In genomic region chr18:33914399-33914798, GRCh38 we compare ENCODE assay signal across 27 cellular contexts.
DNase-seq lines count a peak whose midpoint lies in the region; ATAC-seq and TF ChIP-seq lines count a peak whose summit lies in the region.
"Had no signal": no experiment of that assay in that cellular context is flagged by ENCODE, and none has a peak within 500 bp of the region (broad histone marks: within the 10 kb centered on the region; RNA-seq: fewer than 3 reads in every experiment).

No MANE protein-coding gene starts in this region.

- peaks cover 13% of the 10 kb centered on the region for H3K9me3 Mint-ChIP-seq in stimulated activated memory B cell treated with anti-CD40 and anti-IgM and Interleukin-4, amounts not matched to agents 10 μg/mL and 1 μg/mL and 100 μg/mL, for 72 hours
- H3K9me3 Mint-ChIP-seq: WTC11 had no signal

- no peak overlapping the region for H3K4me3 ChIP-seq in Karpas-422 (ENCODE audit: low read length)
- no peak overlapping the region for H3K4me3 ChIP-seq in astrocyte of the cerebellum (ENCODE audit: low read depth, low read length)
- H3K4me3 ChIP-seq in fibroblast of the aortic adventitia (ENCODE audit: low read depth, low read length) = no peak overlapping the region
- H3K4me3 ChIP-seq: cardiac muscle cell, colonic mucosa, esophagus muscularis mucosa, PC-9, SJCRH30, transverse colon had no signal

- TF ChIP-seq CTCF in astrocyte of the cerebellum (IDR thresholded peaks at IDR 0.05; ENCODE audit: low read depth, low read length, missing control alignments) = no peak
- no peak for TF ChIP-seq CTCF in fibroblast of the aortic adventitia (IDR thresholded peaks at IDR 0.05; ENCODE audit: insufficient read depth, low read length)

- H3K36me3 Mint-ChIP-seq in stimulated activated memory B cell treated with anti-CD40 and anti-IgM and Interleukin-4, amounts not matched to agents 10 μg/mL and 1 μg/mL and 100 μg/mL, for 72 hours = no peaks in the 10 kb centered on the region
- H3K36me3 Mint-ChIP-seq: activated CD8-positive, alpha-beta memory T cell treated with anti-CD3 and anti-CD28 coated beads, Interleukin-2, amount 10 ng/mL, durations not matched to agents 7 days and 5 days; natural killer cell; WTC11 had no signal

- H3K9ac ChIP-seq in Karpas-422 (ENCODE audit: low read length) = no peak overlapping the region

- peaks cover 4% of the 10 kb centered on the region; the same call in 1 of the 2 replicates for H3K9me3 ChIP-seq in Karpas-422 (ENCODE audit: low read length)
- H3K9me3 ChIP-seq: Caco-2, colonic mucosa, esophagus muscularis mucosa, SJCRH30, transverse colon had no signal

- H3K36me3 ChIP-seq in Karpas-422 (ENCODE audit: insufficient read depth, low read length) = no peaks in the 10 kb centered on the region
- H3K36me3 ChIP-seq: cardiac muscle cell, colonic mucosa, esophagus muscularis mucosa, SJCRH30, transverse colon had no signal

- peak; percentile 16 for ATAC-seq in stimulated activated memory B cell treated with anti-CD40 and anti-IgM and Interleukin-4, amounts not matched to agents 10 μg/mL and 1 μg/mL and 100 μg/mL, for 72 hours
- ATAC-seq in GM18907 (IDR thresholded peaks at IDR 0.05; ENCODE audit: unreplicated experiment) = no peak
- ATAC-seq: activated CD8-positive, alpha-beta memory T cell treated with anti-CD3 and anti-CD28 coated beads, Interleukin-2, amount 10 ng/mL, durations not matched to agents 7 days and 5 days; HCT116; natural killer cell; WTC11 had no signal

- no peak overlapping the region for H3K27ac Mint-ChIP-seq in stimulated activated memory B cell treated with anti-CD40 and anti-IgM and Interleukin-4, amounts not matched to agents 10 μg/mL and 1 μg/mL and 100 μg/mL, for 72 hours
- H3K27ac Mint-ChIP-seq: activated CD8-positive, alpha-beta memory T cell treated with anti-CD3 and anti-CD28 coated beads, Interleukin-2, amount 10 ng/mL, durations not matched to agents 7 days and 5 days; natural killer cell; WTC11 had no signal

- H3K27me3 Mint-ChIP-seq in stimulated activated memory B cell treated with anti-CD40 and anti-IgM and Interleukin-4, amounts not matched to agents 10 μg/mL and 1 μg/mL and 100 μg/mL, for 72 hours = no peaks in the 10 kb centered on the region
- H3K27me3 Mint-ChIP-seq: activated CD8-positive, alpha-beta memory T cell treated with anti-CD3 and anti-CD28 coated beads, Interleukin-2, amount 10 ng/mL, durations not matched to agents 7 days and 5 days had no signal

- DNase-seq in Karpas-422 (no peak), astrocyte of the cerebellum (ENCODE audit: low read depth) (peak; percentile 31), fibroblast of the aortic adventitia (ENCODE audit: low read depth) (peak; percentile 3), NCI-H748 treated with DMSO at 0.1 percent for 48 hours (lab: John Stamatoyannopoulos, UW) (no peak), cortex of kidney (lab: John Stamatoyannopoulos, UW) (no peak)
- DNase-seq: activated CD4-positive, alpha-beta T cell treated with anti-CD3 and anti-CD28 coated beads, Interleukin-2, amount 50 U/mL, for 1 hour; activated CD8-positive, alpha-beta memory T cell treated with anti-CD3 and anti-CD28 coated beads, Interleukin-2, amount 10 ng/mL, durations not matched to agents 7 days and 5 days; activated T-cell treated with anti-CD3 and anti-CD28 coated beads, Interleukin-2, amount 50 U/mL, for 48 hours; Caco-2; colonic mucosa; DMS79 treated with DMSO at 0.1 percent for 48 hours; effector memory CD4-positive, alpha-beta T cell; KG1; natural killer cell; NCI-H1436; PC-9; retina; SJCRH30; stimulated activated CD4-positive, alpha-beta T cell treated with anti-CD3 and anti-CD28 coated beads, Interleukin-2, amount 100 ng/mL, for 24 hours; transverse colon had no signal

- H3K9me2 ChIP-seq in Karpas-422 (replicated peaks; ENCODE audit: insufficient read depth, low read length) = no peaks in the 10 kb centered on the region

- H3K79me2 ChIP-seq in Karpas-422 (ENCODE audit: low read length) = no peaks in the 10 kb centered on the region

- no peaks in the 10 kb centered on the region for H3K27me3 ChIP-seq in Karpas-422 (ENCODE audit: low read length)
- H3K27me3 ChIP-seq: cardiac muscle cell, colonic mucosa, esophagus muscularis mucosa, SJCRH30, transverse colon had no signal

- H3K4me1 Mint-ChIP-seq in stimulated activated memory B cell treated with anti-CD40 and anti-IgM and Interleukin-4, amounts not matched to agents 10 μg/mL and 1 μg/mL and 100 μg/mL, for 72 hours = no peaks in the 10 kb centered on the region
- H3K4me1 Mint-ChIP-seq: activated CD8-positive, alpha-beta memory T cell treated with anti-CD3 and anti-CD28 coated beads, Interleukin-2, amount 10 ng/mL, durations not matched to agents 7 days and 5 days; natural killer cell; WTC11 had no signal

- H3K4me3 Mint-ChIP-seq in stimulated activated memory B cell treated with anti-CD40 and anti-IgM and Interleukin-4, amounts not matched to agents 10 μg/mL and 1 μg/mL and 100 μg/mL, for 72 hours = no peak overlapping the region
- H3K4me3 Mint-ChIP-seq: activated CD8-positive, alpha-beta memory T cell treated with anti-CD3 and anti-CD28 coated beads, Interleukin-2, amount 10 ng/mL, durations not matched to agents 7 days and 5 days; natural killer cell; WTC11 had no signal

- H3K4me2 ChIP-seq in Karpas-422 (ENCODE audit: low read depth, low read length, poor library complexity, severe bottlenecking) = no peak overlapping the region
- H3K4me2 ChIP-seq: PC-9 had no signal

- H3K27ac ChIP-seq in Karpas-422 (ENCODE audit: low read length) = no peak overlapping the region
- H3K27ac ChIP-seq: C4-2B, cardiac muscle cell, colonic mucosa, esophagus muscularis mucosa, PC-9, SJCRH30, transverse colon had no signal

- peaks cover 32% of the 10 kb centered on the region for H3K4me1 ChIP-seq in Karpas-422 (ENCODE audit: low read length)
- H3K4me1 ChIP-seq: Caco-2, colonic mucosa, esophagus muscularis mucosa, SJCRH30, transverse colon had no signal

- in situ Hi-C loops in astrocyte of the cerebellum (cut with HindIII; ENCODE audit: low sequenced_read_pairs) = no loop called here

- peak overlapping the region; percentile 7; the same call in 1 of the 2 replicates for H2AFZ ChIP-seq in Karpas-422 (ENCODE audit: low read length)
- H2AFZ ChIP-seq: PC-9 had no signal

- H4K20me1 ChIP-seq in Karpas-422 (ENCODE audit: insufficient read depth, low read depth, low read length) = no peaks in the 10 kb centered on the region

Comparison
In these comparisons a context has a peak if more than half of its experiments do, and no peak if none do; other contexts are left out.
1. DNase-seq: peak in astrocyte of the cerebellum (single experiment) and fibroblast of the aortic adventitia (single experiment); none in Karpas-422 (single experiment), NCI-H748 treated with DMSO at 0.1 percent for 48 hours (single experiment) and cortex of kidney (single experiment).